In genomic region chr17:76659928-76660614, GRCh38 we compare ENCODE assay signal across 8 cellular contexts. TPM values are rescaled to one million over a fixed set of nuclear protein-coding genes. Genes with fewer than 3 reads are reported as not detected.
DNase-seq lines count a peak whose midpoint lies in the region; ATAC-seq, FAIRE-seq and TF ChIP-seq lines count a peak whose summit lies in the region.

No MANE protein-coding gene starts in this region.

- no peaks in the 10 kb centered on the region for H4K20me1 ChIP-seq in GM23248 (ENCODE audit: insufficient read depth)

- no peak overlapping the region for H2AFZ ChIP-seq in GM23248

- H3K27me3 ChIP-seq in GM23248 (replicated peaks; ENCODE audit: insufficient read depth), result no peaks in the 10 kb centered on the region; the same call in 1 of the 2 replicates

- no peaks in the 10 kb centered on the region for H3K79me2 ChIP-seq in GM23248 (ENCODE audit: insufficient read depth)

- no peak overlapping the region for H3K27ac ChIP-seq in GM23248

- DNase-seq in AG08395 (ENCODE audit: low spot score), result peak; percentile 25
- DNase-seq in GM23248, result peak; percentile 48
- DNase-seq in T-helper 17 cell, result peak in 1 of 3 donors; percentile 17
- peak; percentile 22 for DNase-seq in iPS-NIHi7 (ENCODE audit: extremely low spot score)
- DNase-seq in D721Med (ENCODE audit: insufficient read length, low spot score), result no peak
- DNase-seq in NCI-H2029 treated with DMSO at 0.1 percent for 48 hours (lab: John Stamatoyannopoulos, UW), result no peak
- no peak for DNase-seq in medulla oblongata (ENCODE audit: extremely low spot score)
- DNase-seq in anterior cingulate cortex (lab: John Stamatoyannopoulos, UW), result no peak

- no peak overlapping the region for H3K9ac ChIP-seq in GM23248

- H3F3A ChIP-seq in GM23248 (ENCODE audit: insufficient read depth), result no peaks in the 10 kb centered on the region

- 30 to 33% methylated on average over 12 of the region's 12 CpGs for WGBS in GM23248 (ENCODE audit: low coverage in 1 of 2, low lambda C conversion rate in 2 of 2, missing lambda C conversion rate in 2 of 2), 2 experiments

- no peaks in the 10 kb centered on the region for H3K9me2 ChIP-seq in GM23248 (ENCODE audit: insufficient read depth)

- peak overlapping the region; percentile 68 for H3K4me3 Mint-ChIP-seq in T-helper 17 cell

- FAIRE-seq in D721Med (lab: Jason Lieb, UNC), result no peak

- H3K9me3 ChIP-seq in GM23248 (ENCODE audit: low read depth) (no peaks in the 10 kb centered on the region), T-helper 17 cell (ENCODE audit: control insufficient read depth, low read length, poor library complexity, severe bottlenecking) (no peaks in the 10 kb centered on the region)

- H3K4me2 ChIP-seq in GM23248 (ENCODE audit: unreplicated experiment), result no peak overlapping the region

- in situ Hi-C loops in GM23248 (cut with MboI), result no loop called here

- H3K36me3 Mint-ChIP-seq in T-helper 17 cell (ENCODE audit: low read depth), result no peaks in the 10 kb centered on the region

- H3K4me1 Mint-ChIP-seq in T-helper 17 cell, result peaks cover 31% of the 10 kb centered on the region

- no peaks in the 10 kb centered on the region for H3K27me3 Mint-ChIP-seq in T-helper 17 cell

- H3K27ac Mint-ChIP-seq in T-helper 17 cell, result peak overlapping the region; percentile 85

- peak; percentile 92 for ATAC-seq in T-helper 17 cell

- no peaks in the 10 kb centered on the region for H3K36me3 ChIP-seq in GM23248 (ENCODE audit: low read depth)

- no peak for TF ChIP-seq CTCF in D721Med (IDR thresholded peaks at IDR 0.05; ENCODE audit: insufficient read depth, missing control alignments)

- no peaks in the 10 kb centered on the region for H3K4me1 ChIP-seq in GM23248 (ENCODE audit: insufficient read depth)

- H3K4me3 ChIP-seq in GM23248, result no peak overlapping the region

RNA-seq across cellular contexts. Expression of gene ST6GALNAC1, which starts 16.5 kb away (rescaled TPM):
- not detected in 2 replicates for total RNA-seq in GM23248 (2014; rRNA removed; shearing (Covaris generic))
- polyA plus RNA-seq in GM23248 (2016; fragmentation: Nextera tagmentation; extraction: Ambion mirVana), result not detected in 2 replicates
- total RNA-seq in T-helper 17 cell, result 1 to 10 TPM; 4.1 to 8.4 TPM

RNA-seq across cellular contexts. Expression of gene MXRA7, which starts 50.7 kb away (rescaled TPM):
- 483 and 625 TPM in 2 replicates for total RNA-seq in GM23248 (2014; rRNA removed; shearing (Covaris generic))
- polyA plus RNA-seq in GM23248 (2016; fragmentation: Nextera tagmentation; extraction: Ambion mirVana), result 46.8 and 48.0 TPM in 2 replicates
- 1 to 10 TPM; 5.7 to 8.0 TPM for total RNA-seq in T-helper 17 cell

Comparison
In these comparisons a context has a peak if more than half of its experiments do, and no peak if none do; other contexts are left out.
1. DNase-seq: peak in AG08395 (single experiment), GM23248 (single experiment) and iPS-NIHi7 (single experiment); none in D721Med (single experiment), NCI-H2029 treated with DMSO at 0.1 percent for 48 hours (single experiment), medulla oblongata (single experiment) and anterior cingulate cortex (0 of 58).
2. RNA of gene MXRA7, which starts 50.7 kb away (total RNA-seq): 483 to 625 TPM in GM23248; 5.7 to 8.0 TPM in T-helper 17 cell; every median in the first group is over 10 times any median in the second.